Comparison of ENCODE assay signal across 9 cellular contexts in genomic region chr16:661184-661821, GRCh38. TPM values are rescaled to one million over a fixed set of nuclear protein-coding genes. Genes with fewer than 3 reads are reported as not detected.
DNase-seq lines count a peak whose midpoint lies in the region; ATAC-seq and TF ChIP-seq lines count a peak whose summit lies in the region.
"Had no signal": no experiment of that assay in that cellular context is flagged by ENCODE, and none has a peak within 500 bp of the region (broad histone marks: within the 10 kb centered on the region; RNA-seq: fewer than 3 reads in every experiment).

No MANE protein-coding gene starts in this region.

- no TSS peak for BruUV-seq in OCI-LY7 (replicated peaks; lab: Mats Ljungman, UMichigan)

- H3K4me3 ChIP-seq in OCI-LY7 (ENCODE audit: low read depth, low read length, poor library complexity, severe bottlenecking), result no peak overlapping the region

- H3K27me3 Mint-ChIP-seq in activated CD4-positive, alpha-beta T cell treated with anti-CD3 and anti-CD28 coated beads, Interleukin-2, amount 10 ng/mL, durations not matched to agents 7 days and 5 days, result no peaks in the 10 kb centered on the region
- peaks cover 5% of the 10 kb centered on the region for H3K27me3 Mint-ChIP-seq in glutamatergic neuron (ENCODE audit: unreplicated experiment)
- no peaks in the 10 kb centered on the region for H3K27me3 Mint-ChIP-seq in stimulated activated memory B cell treated with anti-CD40 and anti-IgM and Interleukin-4, amounts not matched to agents 10 μg/mL and 1 μg/mL and 100 μg/mL, for 72 hours

- no peaks in the 10 kb centered on the region for H3K9me3 Mint-ChIP-seq in activated CD4-positive, alpha-beta T cell treated with anti-CD3 and anti-CD28 coated beads, Interleukin-2, amount 10 ng/mL, durations not matched to agents 7 days and 5 days
- peaks cover 2% of the 10 kb centered on the region for H3K9me3 Mint-ChIP-seq in glutamatergic neuron (ENCODE audit: unreplicated experiment)
- no peaks in the 10 kb centered on the region for H3K9me3 Mint-ChIP-seq in stimulated activated memory B cell treated with anti-CD40 and anti-IgM and Interleukin-4, amounts not matched to agents 10 μg/mL and 1 μg/mL and 100 μg/mL, for 72 hours

- no peaks in the 10 kb centered on the region for H4K20me1 ChIP-seq in OCI-LY7 (ENCODE audit: insufficient read depth, low read length)

- H3K4me1 Mint-ChIP-seq in activated CD4-positive, alpha-beta T cell treated with anti-CD3 and anti-CD28 coated beads, Interleukin-2, amount 10 ng/mL, durations not matched to agents 7 days and 5 days, result peaks cover 5% of the 10 kb centered on the region
- peaks cover 1% of the 10 kb centered on the region for H3K4me1 Mint-ChIP-seq in glutamatergic neuron (ENCODE audit: low read depth, unreplicated experiment)
- peaks cover 14% of the 10 kb centered on the region for H3K4me1 Mint-ChIP-seq in stimulated activated memory B cell treated with anti-CD40 and anti-IgM and Interleukin-4, amounts not matched to agents 10 μg/mL and 1 μg/mL and 100 μg/mL, for 72 hours

- intact Hi-C loops in OCI-LY7 (cut with micrococcal nuclease; ENCODE audit: unreplicated experiment), result no loop called here

- DNase-seq in activated CD4-positive, alpha-beta T cell treated with anti-CD3 and anti-CD28 coated beads, Interleukin-2, amount 10 ng/mL, durations not matched to agents 7 days and 5 days, result no peak
- no peak for DNase-seq in activated CD4-positive, alpha-beta T cell treated with anti-CD3 and anti-CD28 coated beads for 1 hour
- DNase-seq in OCI-LY7 (ENCODE audit: low spot score) (no peak), glutamatergic neuron (no peak), SW 1271 (lab: John Stamatoyannopoulos, UW) (no peak), NCI-H2196 treated with DMSO at 0.1 percent for 48 hours (lab: John Stamatoyannopoulos, UW; ENCODE audit: unreplicated experiment) (no peak)
- no peak for DNase-seq in stimulated activated naive CD8-positive, alpha-beta T cell treated with anti-CD3 and anti-CD28 coated beads, Interleukin-15, Interleukin-2, amounts not matched to agents 100 U/mL and 50 U/mL, for 24 hours

- no peaks in the 10 kb centered on the region for H3K36me3 Mint-ChIP-seq in activated CD4-positive, alpha-beta T cell treated with anti-CD3 and anti-CD28 coated beads, Interleukin-2, amount 10 ng/mL, durations not matched to agents 7 days and 5 days (ENCODE audit: low read depth)
- no peaks in the 10 kb centered on the region for H3K36me3 Mint-ChIP-seq in glutamatergic neuron (ENCODE audit: unreplicated experiment)
- H3K36me3 Mint-ChIP-seq in stimulated activated memory B cell treated with anti-CD40 and anti-IgM and Interleukin-4, amounts not matched to agents 10 μg/mL and 1 μg/mL and 100 μg/mL, for 72 hours, result peaks cover 6% of the 10 kb centered on the region

- POLR2A ChIA-PET in activated CD4-positive, alpha-beta T cell treated with anti-CD3 and anti-CD28 coated beads, Interleukin-2, amount 10 ng/mL, durations not matched to agents 7 days and 5 days (lab: Charles Lee), result no interaction called here
- POLR2A ChIA-PET in OCI-LY7 (lab: Charles Lee), result no interaction called here

- H3K27ac ChIP-seq in OCI-LY7 (ENCODE audit: low read depth, low read length, poor library complexity, severe bottlenecking), result no peak overlapping the region
- H3K27ac ChIP-seq: thoracic aorta had no signal

- H3K27ac Mint-ChIP-seq in activated CD4-positive, alpha-beta T cell treated with anti-CD3 and anti-CD28 coated beads, Interleukin-2, amount 10 ng/mL, durations not matched to agents 7 days and 5 days, result peak overlapping the region; percentile 54
- H3K27ac Mint-ChIP-seq in glutamatergic neuron (ENCODE audit: unreplicated experiment), result no peak overlapping the region
- H3K27ac Mint-ChIP-seq in stimulated activated memory B cell treated with anti-CD40 and anti-IgM and Interleukin-4, amounts not matched to agents 10 μg/mL and 1 μg/mL and 100 μg/mL, for 72 hours, result peak overlapping the region; percentile 74

- H3K4me1 ChIP-seq in OCI-LY7 (ENCODE audit: insufficient read depth, low read length, poor library complexity, severe bottlenecking), result peaks cover 6% of the 10 kb centered on the region

- no peak overlapping the region for H2AFZ ChIP-seq in OCI-LY7 (ENCODE audit: low read length)

- no peaks in the 10 kb centered on the region for H3K9me3 ChIP-seq in OCI-LY7 (ENCODE audit: low read length)
- H3K9me3 ChIP-seq: thoracic aorta had no signal

- TF ChIP-seq CTCF in OCI-LY7 (conservative IDR thresholded peaks at IDR 0.05; ENCODE audit: low read length), result peak; percentile 2
- TF ChIP-seq CTCF in glutamatergic neuron (IDR thresholded peaks at IDR 0.05; ENCODE audit: partially characterized antibody, unreplicated experiment), result peak; percentile 34

- peak; percentile 22 for ATAC-seq in stimulated activated memory B cell treated with anti-CD40 and anti-IgM and Interleukin-4, amounts not matched to agents 10 μg/mL and 1 μg/mL and 100 μg/mL, for 72 hours
- ATAC-seq in stimulated activated naive CD8-positive, alpha-beta T cell treated with anti-CD3 and anti-CD28 coated beads, Interleukin-15, Interleukin-2, amounts not matched to agents 100 U/mL and 50 U/mL, for 24 hours, result no peak

- peak overlapping the region; percentile 30; the same call in 1 of the 2 replicates for H3K4me2 ChIP-seq in OCI-LY7 (ENCODE audit: low read length)

- no peaks in the 10 kb centered on the region for H3K9me2 ChIP-seq in OCI-LY7 (ENCODE audit: insufficient read depth, low read length)

- H3K36me3 ChIP-seq in OCI-LY7 (ENCODE audit: insufficient read depth, low read length), result peaks cover 38% of the 10 kb centered on the region; the same call in 1 of the 2 replicates
- H3K36me3 ChIP-seq: thoracic aorta had no signal

- CTCF ChIA-PET in activated CD4-positive, alpha-beta T cell treated with anti-CD3 and anti-CD28 coated beads, Interleukin-2, amount 10 ng/mL, durations not matched to agents 7 days and 5 days (lab: Charles Lee), result interaction anchor here (0.7 to 1.2 kb wide), 2 partner anchors 13 to 19 kb away, joined by 3 read pairs; no protein-coding TSS in a partner anchor
- CTCF ChIA-PET in OCI-LY7 (lab: Charles Lee; ENCODE audit: unreplicated experiment), result no interaction called here

- H3K79me2 ChIP-seq in OCI-LY7 (ENCODE audit: insufficient read depth, low read depth, low read length), result no peaks in the 10 kb centered on the region

- H3K4me3 Mint-ChIP-seq in activated CD4-positive, alpha-beta T cell treated with anti-CD3 and anti-CD28 coated beads, Interleukin-2, amount 10 ng/mL, durations not matched to agents 7 days and 5 days, result no peak overlapping the region
- no peak overlapping the region for H3K4me3 Mint-ChIP-seq in glutamatergic neuron (ENCODE audit: unreplicated experiment)
- H3K4me3 Mint-ChIP-seq in stimulated activated memory B cell treated with anti-CD40 and anti-IgM and Interleukin-4, amounts not matched to agents 10 μg/mL and 1 μg/mL and 100 μg/mL, for 72 hours, result no peak overlapping the region

RNA-seq across cellular contexts. Expression of gene RHOT2, which starts 6.6 kb away (rescaled TPM):
- 100 to 1,000 TPM; 128 to 150 TPM for total RNA-seq in activated CD4-positive, alpha-beta T cell treated with anti-CD3 and anti-CD28 coated beads, Interleukin-2, amount 10 ng/mL, durations not matched to agents 7 days and 5 days
- 129 and 136 TPM in 2 replicates for total RNA-seq in OCI-LY7 (2014; rRNA removed; shearing (Covaris generic))
- total RNA-seq in OCI-LY7 (2022), result 129 and 133 TPM in 2 replicates
- total RNA-seq in glutamatergic neuron (ENCODE audit: unreplicated experiment), result 208 TPM

RNA-seq across cellular contexts. Expression of gene WDR90, which starts 12.1 kb away (rescaled TPM):
- total RNA-seq in activated CD4-positive, alpha-beta T cell treated with anti-CD3 and anti-CD28 coated beads, Interleukin-2, amount 10 ng/mL, durations not matched to agents 7 days and 5 days, result 10 to 100 TPM; 54.9 to 81.6 TPM
- total RNA-seq in OCI-LY7 (2014; rRNA removed; shearing (Covaris generic)), result 77.6 and 110 TPM in 2 replicates
- total RNA-seq in OCI-LY7 (2022) (143 and 153 TPM in 2 replicates), glutamatergic neuron (ENCODE audit: unreplicated experiment) (24.6 TPM)

RNA-seq across cellular contexts. Expression of gene RHBDL1, which starts 14.2 kb away (rescaled TPM):
- 1 to 10 TPM; 1.5 to 1.7 TPM for total RNA-seq in activated CD4-positive, alpha-beta T cell treated with anti-CD3 and anti-CD28 coated beads, Interleukin-2, amount 10 ng/mL, durations not matched to agents 7 days and 5 days
- 3.8 and 4.2 TPM in 2 replicates for total RNA-seq in OCI-LY7 (2014; rRNA removed; shearing (Covaris generic))
- 3.6 and 4.2 TPM in 2 replicates for total RNA-seq in OCI-LY7 (2022)
- 8.2 TPM for total RNA-seq in glutamatergic neuron (ENCODE audit: unreplicated experiment)

RNA-seq across cellular contexts. Expression of gene STUB1, which starts 18.9 kb away (rescaled TPM):
- 10 to 100 TPM; 68.7 to 69.7 TPM for total RNA-seq in activated CD4-positive, alpha-beta T cell treated with anti-CD3 and anti-CD28 coated beads, Interleukin-2, amount 10 ng/mL, durations not matched to agents 7 days and 5 days
- 85.5 and 111 TPM in 2 replicates for total RNA-seq in OCI-LY7 (2014; rRNA removed; shearing (Covaris generic))
- total RNA-seq in OCI-LY7 (2022), result 72.4 and 78.6 TPM in 2 replicates
- 78.3 TPM for total RNA-seq in glutamatergic neuron (ENCODE audit: unreplicated experiment)

RNA-seq across cellular contexts. Expression of gene MCRIP2, which starts 19.7 kb away (rescaled TPM):
- total RNA-seq in activated CD4-positive, alpha-beta T cell treated with anti-CD3 and anti-CD28 coated beads, Interleukin-2, amount 10 ng/mL, durations not matched to agents 7 days and 5 days, result 10 to 100 TPM; 17.3 to 20.2 TPM
- total RNA-seq in OCI-LY7 (2014; rRNA removed; shearing (Covaris generic)), result 62.8 and 63.2 TPM in 2 replicates
- total RNA-seq in OCI-LY7 (2022), result 47.8 and 64.1 TPM in 2 replicates
- total RNA-seq in glutamatergic neuron (ENCODE audit: unreplicated experiment), result 16.6 TPM
